In the genomic region with DNA sequence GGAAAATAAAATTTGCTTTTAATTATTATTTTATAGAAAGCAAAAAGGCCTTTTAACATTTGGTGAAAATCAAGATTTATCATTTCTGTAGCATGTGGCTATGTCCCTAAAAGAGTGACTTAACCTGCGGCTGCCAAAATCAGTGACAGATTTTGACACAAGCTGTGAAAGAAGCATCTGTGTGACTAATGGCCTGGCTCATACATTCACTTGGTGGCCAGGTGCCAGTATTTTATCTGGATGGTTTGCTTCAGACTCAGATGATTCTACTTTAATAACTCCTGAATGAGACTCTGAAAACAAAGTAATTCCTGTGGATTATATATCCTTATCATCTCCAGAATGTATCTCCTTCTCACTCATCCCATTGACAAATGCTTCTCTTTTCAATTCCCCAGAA, we compare ENCODE assay signal across 16 cellular contexts.
DNase-seq lines count a peak whose midpoint lies in the region; ATAC-seq and TF ChIP-seq lines count a peak whose summit lies in the region.
"Had no signal": no experiment of that assay in that cellular context is flagged by ENCODE, and none has a peak within 500 bp of the region (broad histone marks: within the 10 kb centered on the region; RNA-seq: fewer than 3 reads in every experiment).

No MANE protein-coding gene starts in this region.

- peak overlapping the region; percentile 25 for H3K27ac Mint-ChIP-seq in mesothelial cell of epicardium
- no peak overlapping the region for H3K27ac Mint-ChIP-seq in activated CD8-positive, alpha-beta memory T cell treated with anti-CD3 and anti-CD28 coated beads, Interleukin-2, amount 10 ng/mL, durations not matched to agents 7 days and 5 days
- H3K27ac Mint-ChIP-seq: activated naive CD8-positive, alpha-beta T cell treated with anti-CD3 and anti-CD28 coated beads, Interleukin-2, amount 50 U/mL, for 24 hours; activated T-cell treated with anti-CD3 and anti-CD28 coated beads, Interleukin-2, amount 50 U/mL, for 72 hours; immature natural killer cell; memory B cell; nephron progenitor cell had no signal

- peak; percentile 69 for DNase-seq in DMS79 treated with DMSO at 0.1 percent for 48 hours (lab: John Stamatoyannopoulos, UW)
- DNase-seq in NCI-H1694 treated with DMSO at 0.1 percent for 48 hours (lab: John Stamatoyannopoulos, UW): peak; percentile 96
- peak; percentile 38 for DNase-seq in RKO (ENCODE audit: low spot score)
- DNase-seq in mesothelial cell of epicardium (ENCODE audit: low spot score in 2 of 2, unreplicated experiment in 2 of 2): no peak
- DNase-seq in activated CD4-positive, alpha-beta T cell treated with anti-CD3 and anti-CD28 coated beads for 1 hour: no peak
- DNase-seq in activated CD8-positive, alpha-beta memory T cell treated with anti-CD3 and anti-CD28 coated beads, Interleukin-2, amount 10 ng/mL, durations not matched to agents 7 days and 5 days: no peak
- DNase-seq: activated naive CD8-positive, alpha-beta T cell treated with anti-CD3 and anti-CD28 coated beads, Interleukin-2, amount 50 U/mL, for 24 hours; activated T-cell treated with anti-CD3 and anti-CD28 coated beads, Interleukin-2, amount 50 U/mL, for 72 hours; C1 segment of cervical spinal cord; central memory CD4-positive, alpha-beta T cell; GM23248; immature natural killer cell; nephron progenitor cell had no signal

- H3K4me1 Mint-ChIP-seq in mesothelial cell of epicardium: peaks cover 23% of the 10 kb centered on the region
- no peaks in the 10 kb centered on the region for H3K4me1 Mint-ChIP-seq in activated CD8-positive, alpha-beta memory T cell treated with anti-CD3 and anti-CD28 coated beads, Interleukin-2, amount 10 ng/mL, durations not matched to agents 7 days and 5 days
- H3K4me1 Mint-ChIP-seq: activated naive CD8-positive, alpha-beta T cell treated with anti-CD3 and anti-CD28 coated beads, Interleukin-2, amount 50 U/mL, for 24 hours; immature natural killer cell; memory B cell; nephron progenitor cell had no signal

- ATAC-seq in HG02973 (IDR thresholded peaks at IDR 0.05; ENCODE audit: unreplicated experiment): no peak
- ATAC-seq in activated CD8-positive, alpha-beta memory T cell treated with anti-CD3 and anti-CD28 coated beads, Interleukin-2, amount 10 ng/mL, durations not matched to agents 7 days and 5 days: no peak
- ATAC-seq: activated naive CD8-positive, alpha-beta T cell treated with anti-CD3 and anti-CD28 coated beads, Interleukin-2, amount 50 U/mL, for 24 hours; activated T-cell treated with anti-CD3 and anti-CD28 coated beads, Interleukin-2, amount 50 U/mL, for 72 hours; gastroesophageal sphincter had no signal

- no peak for TF ChIP-seq CTCF in mesothelial cell of epicardium (IDR thresholded peaks at IDR 0.05; ENCODE audit: unreplicated experiment)

- CTCF ChIA-PET in activated CD8-positive, alpha-beta memory T cell treated with anti-CD3 and anti-CD28 coated beads, Interleukin-2, amount 10 ng/mL, durations not matched to agents 7 days and 5 days (lab: Charles Lee): no interaction called here

- H3K9me3 Mint-ChIP-seq in mesothelial cell of epicardium: peaks cover 9% of the 10 kb centered on the region
- H3K9me3 Mint-ChIP-seq in activated CD8-positive, alpha-beta memory T cell treated with anti-CD3 and anti-CD28 coated beads, Interleukin-2, amount 10 ng/mL, durations not matched to agents 7 days and 5 days (ENCODE audit: low read depth): peaks cover 4% of the 10 kb centered on the region
- H3K9me3 Mint-ChIP-seq: nephron progenitor cell had no signal

- no peaks in the 10 kb centered on the region for H3K27me3 Mint-ChIP-seq in mesothelial cell of epicardium (ENCODE audit: low read depth)
- no peaks in the 10 kb centered on the region for H3K27me3 Mint-ChIP-seq in activated CD8-positive, alpha-beta memory T cell treated with anti-CD3 and anti-CD28 coated beads, Interleukin-2, amount 10 ng/mL, durations not matched to agents 7 days and 5 days
- H3K27me3 Mint-ChIP-seq: activated naive CD8-positive, alpha-beta T cell treated with anti-CD3 and anti-CD28 coated beads, Interleukin-2, amount 50 U/mL, for 24 hours; memory B cell had no signal

- H3K36me3 Mint-ChIP-seq in mesothelial cell of epicardium: peaks cover 2% of the 10 kb centered on the region
- H3K36me3 Mint-ChIP-seq in activated CD8-positive, alpha-beta memory T cell treated with anti-CD3 and anti-CD28 coated beads, Interleukin-2, amount 10 ng/mL, durations not matched to agents 7 days and 5 days: no peaks in the 10 kb centered on the region
- H3K36me3 Mint-ChIP-seq: immature natural killer cell, memory B cell had no signal

- H3K4me3 Mint-ChIP-seq in mesothelial cell of epicardium: no peak overlapping the region
- no peak overlapping the region for H3K4me3 Mint-ChIP-seq in activated CD8-positive, alpha-beta memory T cell treated with anti-CD3 and anti-CD28 coated beads, Interleukin-2, amount 10 ng/mL, durations not matched to agents 7 days and 5 days
- H3K4me3 Mint-ChIP-seq: activated naive CD8-positive, alpha-beta T cell treated with anti-CD3 and anti-CD28 coated beads, Interleukin-2, amount 50 U/mL, for 24 hours; activated T-cell treated with anti-CD3 and anti-CD28 coated beads, Interleukin-2, amount 50 U/mL, for 72 hours; immature natural killer cell; memory B cell; nephron progenitor cell had no signal

Comparison
In these comparisons a context has a peak if more than half of its experiments do, and no peak if none do; other contexts are left out.
1. DNase-seq: peak in DMS79 treated with DMSO at 0.1 percent for 48 hours (single experiment), NCI-H1694 treated with DMSO at 0.1 percent for 48 hours (single experiment) and RKO (single experiment); none in mesothelial cell of epicardium (0 of 2), activated CD4-positive, alpha-beta T cell treated with anti-CD3 and anti-CD28 coated beads for 1 hour (single experiment) and activated CD8-positive, alpha-beta memory T cell treated with anti-CD3 and anti-CD28 coated beads, Interleukin-2, amount 10 ng/mL, durations not matched to agents 7 days and 5 days (single experiment).